In the genomic region with DNA sequence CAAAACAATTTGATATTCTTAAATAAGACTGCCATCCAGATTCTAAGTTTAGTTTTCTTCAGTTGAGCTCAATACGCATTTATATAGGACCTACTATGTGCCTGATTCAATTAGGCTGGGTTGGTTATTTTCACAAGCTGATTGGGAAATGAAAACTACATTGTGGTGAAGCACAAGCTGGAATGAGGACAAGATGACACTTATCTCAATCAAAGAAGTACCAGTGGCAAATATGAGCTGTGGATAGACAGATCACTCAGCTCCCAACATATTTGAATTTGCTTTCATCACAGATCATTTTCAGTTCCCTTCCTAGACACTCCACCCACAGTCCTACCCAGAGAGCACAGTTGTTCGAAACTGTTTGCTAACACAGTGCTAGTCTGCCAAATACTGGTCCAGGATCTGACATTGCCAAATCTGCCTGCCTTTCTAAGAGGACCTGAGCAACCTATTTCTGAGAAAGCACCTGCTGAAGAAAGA, we compare ENCODE assay signal across 11 cellular contexts.
A peak's percentile ranks its signal among the peaks of the same experiment; 100 is the strongest.
DNase-seq lines count a peak whose midpoint lies in the region; ATAC-seq and TF ChIP-seq lines count a peak whose summit lies in the region.
"Had no signal": no experiment of that assay in that cellular context is flagged by ENCODE, and none has a peak within 500 bp of the region (broad histone marks: within the 10 kb centered on the region; RNA-seq: fewer than 3 reads in every experiment).

No MANE protein-coding gene starts in this region.

- H3K27ac Mint-ChIP-seq in activated T-helper 1 cell treated with anti-CD3 and anti-CD28 coated beads, Interleukin-12 subunit alpha, Interleukin-12 subunit beta, Interleukin-2, Interleukin-4 antibody, amounts not matched to agents 30 ng/mL and 10 ng/mL and 1 ng/mL, durations not matched to agents 14 hours and 24 hours and 36 hours, result no peak overlapping the region
- H3K27ac Mint-ChIP-seq: activated naive CD4-positive, alpha-beta T cell treated with anti-CD3 and anti-CD28 coated beads, Interleukin-2, amount 50 U/mL, for 24 hours had no signal

- TF ChIP-seq CTCF in GM13977 (IDR thresholded peaks at IDR 0.05; ENCODE audit: extremely low read depth, insufficient read depth, missing control alignments) (no peak), uterus (IDR thresholded peaks at IDR 0.05) (no peak)

- H3K27me3 ChIP-seq in uterus, result peaks cover 0 to 13% of the 10 kb centered on the region in 2 donors

- peak; percentile 82 for ATAC-seq in GM19468 (IDR thresholded peaks at IDR 0.05; ENCODE audit: extremely low read depth, unreplicated experiment)
- ATAC-seq in HG03045 (IDR thresholded peaks at IDR 0.05; ENCODE audit: unreplicated experiment), result peak; percentile 82
- ATAC-seq in left colon, result no peak

- no peaks in the 10 kb centered on the region for H3K36me3 Mint-ChIP-seq in activated T-helper 1 cell treated with anti-CD3 and anti-CD28 coated beads, Interleukin-12 subunit alpha, Interleukin-12 subunit beta, Interleukin-2, Interleukin-4 antibody, amounts not matched to agents 30 ng/mL and 10 ng/mL and 1 ng/mL, durations not matched to agents 14 hours and 24 hours and 36 hours (ENCODE audit: low read depth)
- H3K36me3 Mint-ChIP-seq: activated naive CD4-positive, alpha-beta T cell treated with anti-CD3 and anti-CD28 coated beads, Interleukin-2, amount 50 U/mL, for 24 hours had no signal

- intact Hi-C loops in activated T-helper 1 cell treated with anti-CD3 and anti-CD28 coated beads, Interleukin-12 subunit alpha, Interleukin-12 subunit beta, Interleukin-2, Interleukin-4 antibody, amounts not matched to agents 30 ng/mL and 10 ng/mL and 1 ng/mL, durations not matched to agents 14 hours and 24 hours and 36 hours (cut with micrococcal nuclease), result no loop called here
- intact Hi-C loops in uterus (cut with DNase I; ENCODE audit: low total_unique reads), result no loop called here
- intact Hi-C loops in left colon (cut with DNase I, micrococcal nuclease), result no loop called here

- peak; percentile 48 for DNase-seq in GM13977 (ENCODE audit: low spot score)
- peak; percentile 16 for DNase-seq in NOMO-1 treated with dmso at 0.1 percent for 144 hours (lab: John Stamatoyannopoulos, UW; ENCODE audit: unreplicated experiment)
- no peak for DNase-seq in activated T-helper 1 cell treated with anti-CD3 and anti-CD28 coated beads, Interleukin-12 subunit alpha, Interleukin-12 subunit beta, Interleukin-2, Interleukin-4 antibody, amounts not matched to agents 30 ng/mL and 10 ng/mL and 1 ng/mL, durations not matched to agents 14 hours and 24 hours and 36 hours (ENCODE audit: low spot score)
- DNase-seq in uterus, result no peak
- DNase-seq in left colon, result no peak
- no peak for DNase-seq in germinal center (ENCODE audit: low spot score)
- DNase-seq: AML-193, posterior cingulate gyrus had no signal

- H3K4me3 Mint-ChIP-seq in activated T-helper 1 cell treated with anti-CD3 and anti-CD28 coated beads, Interleukin-12 subunit alpha, Interleukin-12 subunit beta, Interleukin-2, Interleukin-4 antibody, amounts not matched to agents 30 ng/mL and 10 ng/mL and 1 ng/mL, durations not matched to agents 14 hours and 24 hours and 36 hours, result no peak overlapping the region
- H3K4me3 Mint-ChIP-seq: activated naive CD4-positive, alpha-beta T cell treated with anti-CD3 and anti-CD28 coated beads, Interleukin-2, amount 50 U/mL, for 24 hours had no signal

- H3K9me3 ChIP-seq in uterus, result no peaks in the 10 kb centered on the region

- no peaks in the 10 kb centered on the region for H3K4me1 Mint-ChIP-seq in activated T-helper 1 cell treated with anti-CD3 and anti-CD28 coated beads, Interleukin-12 subunit alpha, Interleukin-12 subunit beta, Interleukin-2, Interleukin-4 antibody, amounts not matched to agents 30 ng/mL and 10 ng/mL and 1 ng/mL, durations not matched to agents 14 hours and 24 hours and 36 hours (ENCODE audit: low read depth)
- H3K4me1 Mint-ChIP-seq: activated naive CD4-positive, alpha-beta T cell treated with anti-CD3 and anti-CD28 coated beads, Interleukin-2, amount 50 U/mL, for 24 hours had no signal

- no peaks in the 10 kb centered on the region for H3K4me1 ChIP-seq in uterus

- H3K4me3 ChIP-seq in uterus, result no peak overlapping the region

- TF ChIP-seq POLR2A in uterus (IDR thresholded peaks at IDR 0.05), result no peak

- no peaks in the 10 kb centered on the region for H3K36me3 ChIP-seq in uterus

- in situ Hi-C loops in GM13977 (cut with MboI; ENCODE audit: low pct_unique_long_range_greater_than_20kb, low sequenced_read_pairs, unreplicated experiment), result no loop called here

- no peak overlapping the region for H3K27ac ChIP-seq in uterus

- no peaks in the 10 kb centered on the region for H3K9me3 Mint-ChIP-seq in activated T-helper 1 cell treated with anti-CD3 and anti-CD28 coated beads, Interleukin-12 subunit alpha, Interleukin-12 subunit beta, Interleukin-2, Interleukin-4 antibody, amounts not matched to agents 30 ng/mL and 10 ng/mL and 1 ng/mL, durations not matched to agents 14 hours and 24 hours and 36 hours
- H3K9me3 Mint-ChIP-seq: activated naive CD4-positive, alpha-beta T cell treated with anti-CD3 and anti-CD28 coated beads, Interleukin-2, amount 50 U/mL, for 24 hours had no signal

- H3K27me3 Mint-ChIP-seq in activated T-helper 1 cell treated with anti-CD3 and anti-CD28 coated beads, Interleukin-12 subunit alpha, Interleukin-12 subunit beta, Interleukin-2, Interleukin-4 antibody, amounts not matched to agents 30 ng/mL and 10 ng/mL and 1 ng/mL, durations not matched to agents 14 hours and 24 hours and 36 hours (ENCODE audit: insufficient read depth), result peaks cover 7% of the 10 kb centered on the region

Comparison
In these comparisons a context has a peak if more than half of its experiments do, and no peak if none do; other contexts are left out.
1. DNase-seq: peak in GM13977 (single experiment) and NOMO-1 treated with dmso at 0.1 percent for 144 hours (single experiment); none in activated T-helper 1 cell treated with anti-CD3 and anti-CD28 coated beads, Interleukin-12 subunit alpha, Interleukin-12 subunit beta, Interleukin-2, Interleukin-4 antibody, amounts not matched to agents 30 ng/mL and 10 ng/mL and 1 ng/mL, durations not matched to agents 14 hours and 24 hours and 36 hours (single experiment), uterus (0 of 2), left colon (0 of 2) and germinal center (single experiment).